Comparison of ENCODE assay signal across 22 cellular contexts in the genomic region with DNA sequence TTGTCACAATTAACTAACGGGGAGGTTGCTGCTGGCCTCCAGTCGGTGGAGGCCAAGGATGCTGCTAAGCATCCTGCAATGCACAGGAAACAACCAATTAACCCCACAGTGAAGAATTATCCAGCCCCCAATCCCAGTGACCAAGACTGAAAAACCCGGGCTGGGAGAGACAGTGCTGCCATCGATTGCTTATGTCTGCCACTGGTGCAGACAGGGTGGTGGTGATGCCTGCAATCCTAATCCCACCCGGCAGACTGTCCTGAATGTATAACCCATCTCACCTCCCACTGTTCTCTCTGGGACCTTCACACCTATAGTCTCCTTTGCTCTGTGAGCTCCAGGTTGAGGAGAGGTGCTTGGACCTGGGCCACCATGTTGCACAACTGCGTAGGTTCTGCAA. TPM values are rescaled to one million over a fixed set of nuclear protein-coding genes. Genes with fewer than 3 reads are reported as not detected.
DNase-seq lines count a peak whose midpoint lies in the region; ATAC-seq and TF ChIP-seq lines count a peak whose summit lies in the region.
"Had no signal": no experiment of that assay in that cellular context is flagged by ENCODE, and none has a peak within 500 bp of the region (broad histone marks: within the 10 kb centered on the region; RNA-seq: fewer than 3 reads in every experiment).

No MANE protein-coding gene starts in this region.

- H3K4me1 ChIP-seq in BLaER1 treated with 17β-estradiol and CSF1 and Interleukin-3, amounts not matched to agents 10 nM and 100 nM = peaks cover 50 to 100% (median 98%) of the 10 kb centered on the region in 10 experiments
- H3K4me1 ChIP-seq in DOHH2 (ENCODE audit: control insufficient read depth, low read length) = peaks cover 98% of the 10 kb centered on the region
- H3K4me1 ChIP-seq in hepatocyte (ENCODE audit: insufficient read depth) = peaks cover 15% of the 10 kb centered on the region
- H3K4me1 ChIP-seq: psoas muscle had no signal

- peak overlapping the region; percentile 74 to 98 (median 91); a peak in 21 of 22 replicates for H3K4me2 ChIP-seq in BLaER1 treated with 17β-estradiol and CSF1 and Interleukin-3, amounts not matched to agents 10 nM and 100 nM
- H3K4me2 ChIP-seq in DOHH2 (ENCODE audit: low read length) = peak overlapping the region; percentile 70
- no peak overlapping the region for H3K4me2 ChIP-seq in hepatocyte

- H3K79me2 ChIP-seq in DOHH2 (ENCODE audit: control insufficient read depth, low read length) = peaks cover 27% of the 10 kb centered on the region
- no peaks in the 10 kb centered on the region for H3K79me2 ChIP-seq in hepatocyte

- no peaks in the 10 kb centered on the region for H3K9me3 Mint-ChIP-seq in activated B cell treated with CpG ODN at 0.5 μM for 24 hours
- H3K9me3 Mint-ChIP-seq: nephron progenitor cell had no signal

- ATAC-seq in activated B cell treated with CpG ODN at 0.5 μM for 24 hours (ENCODE audit: low read depth) = no peak
- ATAC-seq in left lobe of liver = peak; percentile 26
- ATAC-seq: left colon, psoas muscle had no signal

- peak overlapping the region; percentile 32 for H3K4me3 Mint-ChIP-seq in activated B cell treated with CpG ODN at 0.5 μM for 24 hours
- H3K4me3 Mint-ChIP-seq: nephron progenitor cell had no signal

- POLR2A ChIA-PET in activated B cell treated with CpG ODN at 0.5 μM for 24 hours (lab: Charles Lee) = interaction anchor here (0.6 to 10.1 kb wide), 7 partner anchors 10 to 830 kb away, joined by 3 to 245 read pairs (median 7); partner anchors contain the start of genes IL17C and SLC7A5

- H3K9ac ChIP-seq in BLaER1 treated with 17β-estradiol and CSF1 and Interleukin-3, amounts not matched to agents 10 nM and 100 nM = peak overlapping the region in 6 of 11 experiments; percentile 76 to 89 (median 84); a peak in 10 of 22 replicates

- H4K20me1 ChIP-seq in BLaER1 treated with 17β-estradiol and CSF1 and Interleukin-3, amounts not matched to agents 10 nM and 100 nM = no peaks in the 10 kb centered on the region
- no peaks in the 10 kb centered on the region for H4K20me1 ChIP-seq in DOHH2 (ENCODE audit: control insufficient read depth, insufficient read depth, low read depth, low read length)
- H4K20me1 ChIP-seq in hepatocyte (ENCODE audit: insufficient read depth, poor library complexity, severe bottlenecking) = no peaks in the 10 kb centered on the region

- no peak overlapping the region for H3K4me3 ChIP-seq in BLaER1 treated with 17β-estradiol and CSF1 and Interleukin-3, amounts not matched to agents 10 nM and 100 nM
- H3K4me3 ChIP-seq in DOHH2 (ENCODE audit: low read length) (peak overlapping the region; percentile 64), hepatocyte (no peak overlapping the region), foreskin fibroblast (ENCODE audit: low read depth in 1 of 2, low read length in 2 of 2) (no peak overlapping the region)
- H3K4me3 ChIP-seq: HAP-1, psoas muscle, transverse colon had no signal

- H3K9me2 ChIP-seq in DOHH2 (replicated peaks; ENCODE audit: control insufficient read depth, low read length) = no peaks in the 10 kb centered on the region
- no peaks in the 10 kb centered on the region for H3K9me2 ChIP-seq in hepatocyte (replicated peaks; ENCODE audit: insufficient read depth)

- DNase-seq in activated B cell treated with CpG ODN at 0.5 μM for 24 hours (no peak), left lobe of liver (ENCODE audit: low spot score) (no peak), hepatocyte (ENCODE audit: low spot score) (no peak), foreskin fibroblast (no peak), NCI-H226 (no peak)
- DNase-seq: activated CD4-positive, alpha-beta T cell treated with anti-CD3 and anti-CD28 coated beads, Interleukin-2, amount 50 U/mL, for 1 hour; activated naive CD4-positive, alpha-beta T cell treated with Interleukin-2 at 50 U/mL for 16 hours; aorta; COR-L47; erythroblast; left colon; midbrain; NCI-H1105; NCI-H2081; nephron progenitor cell; psoas muscle; stimulated activated CD4-positive, alpha-beta T cell treated with anti-CD3 and anti-CD28 coated beads, Interleukin-1b, Interleukin-23, amount 100 ng/mL, for 48 hours; stimulated activated naive CD4-positive, alpha-beta T cell treated with Interleukin-2 at 50 U/mL for 16 hours; transverse colon had no signal

- H3K36me3 Mint-ChIP-seq in activated B cell treated with CpG ODN at 0.5 μM for 24 hours (ENCODE audit: low read depth) = no peaks in the 10 kb centered on the region

- TF ChIP-seq CTCF in DOHH2 (IDR thresholded peaks at IDR 0.05; ENCODE audit: low read depth, low read length, poor library complexity, severe bottlenecking) (no peak), activated B cell treated with CpG ODN at 0.5 μM for 24 hours (IDR thresholded peaks at IDR 0.05) (no peak), hepatocyte (IDR thresholded peaks at IDR 0.05; ENCODE audit: poor library complexity) (no peak), foreskin fibroblast (IDR thresholded peaks at IDR 0.05; ENCODE audit: low read depth, low read length) (no peak)

- 93% methylated on average over 6 of the region's 6 CpGs for WGBS in hepatocyte (ENCODE audit: low lambda C conversion rate, missing lambda C conversion rate)

- peaks cover 58% of the 10 kb centered on the region for H3F3A ChIP-seq in DOHH2 (ENCODE audit: control insufficient read depth, insufficient read depth)

- no peaks in the 10 kb centered on the region for H3K36me3 ChIP-seq in BLaER1 treated with 17β-estradiol and CSF1 and Interleukin-3, amounts not matched to agents 10 nM and 100 nM
- H3K36me3 ChIP-seq in DOHH2 (ENCODE audit: control insufficient read depth, low read length) (peaks cover 14% of the 10 kb centered on the region; the same call in 1 of the 2 replicates), hepatocyte (replicated peaks; ENCODE audit: insufficient read depth, low read depth) (no peaks in the 10 kb centered on the region)
- H3K36me3 ChIP-seq: HAP-1, transverse colon had no signal

- H3K27me3 ChIP-seq in BLaER1 treated with 17β-estradiol and CSF1 and Interleukin-3, amounts not matched to agents 10 nM and 100 nM = peaks cover 0 to 9% (median 0%) of the 10 kb centered on the region in 11 experiments; a peak in 2 of 22 replicates
- H3K27me3 ChIP-seq in DOHH2 (ENCODE audit: control insufficient read depth, low read length) (no peaks in the 10 kb centered on the region), hepatocyte (no peaks in the 10 kb centered on the region)
- H3K27me3 ChIP-seq: transverse colon had no signal

- peak overlapping the region; percentile 98 for H3K27ac Mint-ChIP-seq in activated B cell treated with CpG ODN at 0.5 μM for 24 hours
- H3K27ac Mint-ChIP-seq: nephron progenitor cell had no signal

- CTCF ChIA-PET in activated B cell treated with CpG ODN at 0.5 μM for 24 hours (lab: Charles Lee) = interaction anchor here (1.6 to 6.6 kb wide), 2 partner anchors 25 to 28 kb away, joined by 7 to 89 read pairs; no protein-coding TSS in a partner anchor

- H3K27ac ChIP-seq in BLaER1 treated with 17β-estradiol and CSF1 and Interleukin-3, amounts not matched to agents 10 nM and 100 nM = peak overlapping the region in 8 of 11 experiments; percentile 86 to 97 (median 92); a peak in 16 of 22 replicates
- H3K27ac ChIP-seq in DOHH2 (ENCODE audit: low read depth, low read length) (peak overlapping the region; percentile 88), hepatocyte (no peak overlapping the region)
- H3K27ac ChIP-seq: psoas muscle had no signal

- peaks cover 0 to 3% (median 0%) of the 10 kb centered on the region in 11 experiments; a peak in 2 of 22 replicates for H3K9me3 ChIP-seq in BLaER1 treated with 17β-estradiol and CSF1 and Interleukin-3, amounts not matched to agents 10 nM and 100 nM (replicated peaks in 1 of 11)
- H3K9me3 ChIP-seq in DOHH2 (ENCODE audit: control insufficient read depth, insufficient read depth, low read length) (no peaks in the 10 kb centered on the region), hepatocyte (ENCODE audit: low read depth) (no peaks in the 10 kb centered on the region)
- H3K9me3 ChIP-seq: HAP-1, psoas muscle, transverse colon had no signal

- H3K4me1 Mint-ChIP-seq in activated B cell treated with CpG ODN at 0.5 μM for 24 hours = peaks cover 72% of the 10 kb centered on the region

- intact Hi-C loops in activated B cell treated with CpG ODN at 0.5 μM for 24 hours (cut with micrococcal nuclease) = no loop called here

- H2AFZ ChIP-seq in hepatocyte = no peak overlapping the region

- no peaks in the 10 kb centered on the region for H3K27me3 Mint-ChIP-seq in activated B cell treated with CpG ODN at 0.5 μM for 24 hours

RNA-seq across cellular contexts. Expression of gene KLHDC4, which starts 42.3 kb away (rescaled TPM):
- total RNA-seq in activated B cell treated with CpG ODN at 0.5 μM for 24 hours (70.1 and 87.0 TPM in 2 replicates), left lobe of liver (17.2 TPM), hepatocyte (12.8 and 16.3 TPM in 2 replicates)
- polyA plus RNA-seq in hepatocyte = 15.6 and 17.7 TPM in 2 replicates
